In the genomic region with DNA sequence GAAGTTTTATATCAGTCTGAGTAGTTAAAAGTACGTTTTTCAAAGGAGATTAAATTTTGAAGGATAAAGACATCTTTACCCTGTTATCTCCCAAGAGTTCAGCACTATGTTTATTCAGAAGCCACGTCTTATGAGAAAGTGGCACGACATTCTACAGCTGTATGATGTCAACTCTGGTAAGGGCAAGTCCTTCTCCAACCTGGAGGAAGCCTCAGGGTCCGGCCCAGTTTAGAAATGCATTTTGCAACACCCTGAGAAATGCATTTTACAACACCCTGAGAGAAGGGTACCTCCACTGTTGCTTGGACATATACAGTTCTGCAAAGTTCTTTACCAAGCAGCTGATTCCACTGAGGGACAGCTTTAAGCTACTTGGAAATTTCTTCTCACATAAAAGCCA, we compare ENCODE assay signal across 1 cellular context.
TF ChIP-seq lines count a peak whose summit lies in the region.

No MANE protein-coding gene starts in this region.

TF ChIP-seq in IMR-90, 13 proteins besides CTCF, POLR2A, EP300 and RAD21:
- TF ChIP-seq CHD1 (IDR thresholded peaks at IDR 0.05; ENCODE audit: low read depth, low read length) (no peak), BHLHE40 (IDR thresholded peaks at IDR 0.05; ENCODE audit: low read depth, low read length) (no peak), CEBPB (IDR thresholded peaks at IDR 0.05; ENCODE audit: low read depth, low read length) (peak; percentile 42; the same call in 1 of the 2 replicates), MAZ (IDR thresholded peaks at IDR 0.05; ENCODE audit: borderline replicate concordance, low read depth, low read length) (no peak)
